Comparison of ENCODE assay signal across 8 cellular contexts in genomic region chr6:130282234-130282995, GRCh38. TPM values are rescaled to one million over a fixed set of nuclear protein-coding genes. Genes with fewer than 3 reads are reported as not detected.
DNase-seq lines count a peak whose midpoint lies in the region; ATAC-seq and TF ChIP-seq lines count a peak whose summit lies in the region.

No MANE protein-coding gene starts in this region.

- H3K9me3 ChIP-seq in naive thymus-derived CD4-positive, alpha-beta T cell (ENCODE audit: control insufficient read depth in 2 of 3, low read length in 3 of 3), result peaks cover 0 to under 1% (median 0%) of the 10 kb centered on the region in 3 experiments

- intact Hi-C loops in naive thymus-derived CD4-positive, alpha-beta T cell (cut with micrococcal nuclease), result loop anchor here (1.0 to 10.0 kb wide), 9 partner anchors 60 to 788 kb away; partner anchors contain the start of gene SAMD3 (in 2 of the 2)

- no peak overlapping the region for H3K4me3 Mint-ChIP-seq in activated CD4-positive, alpha-beta T cell treated with anti-CD3 and anti-CD28 coated beads, Interleukin-2, amount 10 ng/mL, durations not matched to agents 7 days and 5 days
- H3K4me3 Mint-ChIP-seq in naive thymus-derived CD4-positive, alpha-beta T cell, result no peak overlapping the region
- H3K4me3 Mint-ChIP-seq in endothelial cell (ENCODE audit: unreplicated experiment), result no peak overlapping the region

- TF ChIP-seq CTCF in endothelial cell (IDR thresholded peaks at IDR 0.05; ENCODE audit: unreplicated experiment), result no peak

- H3K36me3 ChIP-seq in naive thymus-derived CD4-positive, alpha-beta T cell (ENCODE audit: control insufficient read depth in 2 of 3, insufficient read depth in 3 of 3, low read length in 3 of 3), result no peaks in the 10 kb centered on the region

- no peaks in the 10 kb centered on the region for H3K27me3 Mint-ChIP-seq in activated CD4-positive, alpha-beta T cell treated with anti-CD3 and anti-CD28 coated beads, Interleukin-2, amount 10 ng/mL, durations not matched to agents 7 days and 5 days
- peaks cover 0 to 4% (median 0%) of the 10 kb centered on the region in 5 donors for H3K27me3 Mint-ChIP-seq in naive thymus-derived CD4-positive, alpha-beta T cell
- no peaks in the 10 kb centered on the region for H3K27me3 Mint-ChIP-seq in endothelial cell (ENCODE audit: unreplicated experiment)

- POLR2A ChIA-PET in activated CD4-positive, alpha-beta T cell treated with anti-CD3 and anti-CD28 coated beads, Interleukin-2, amount 10 ng/mL, durations not matched to agents 7 days and 5 days (lab: Charles Lee), result no interaction called here
- POLR2A ChIA-PET in naive thymus-derived CD4-positive, alpha-beta T cell (lab: Charles Lee), result interaction anchor here (0.6 to 1.1 kb wide), 2 partner anchors 147 to 150 kb away, joined by 3 read pairs; no protein-coding TSS in a partner anchor

- peak overlapping the region; percentile 65 for H3K27ac Mint-ChIP-seq in activated CD4-positive, alpha-beta T cell treated with anti-CD3 and anti-CD28 coated beads, Interleukin-2, amount 10 ng/mL, durations not matched to agents 7 days and 5 days
- peak overlapping the region in 6 of 9 donors; percentile 12 to 66 (median 49) for H3K27ac Mint-ChIP-seq in naive thymus-derived CD4-positive, alpha-beta T cell
- H3K27ac Mint-ChIP-seq in endothelial cell (ENCODE audit: unreplicated experiment), result no peak overlapping the region

- H3K4me1 Mint-ChIP-seq in activated CD4-positive, alpha-beta T cell treated with anti-CD3 and anti-CD28 coated beads, Interleukin-2, amount 10 ng/mL, durations not matched to agents 7 days and 5 days, result peaks cover 14% of the 10 kb centered on the region
- H3K4me1 Mint-ChIP-seq in naive thymus-derived CD4-positive, alpha-beta T cell, result peaks cover 7 to 18% (median 14%) of the 10 kb centered on the region in 7 donors
- no peaks in the 10 kb centered on the region for H3K4me1 Mint-ChIP-seq in endothelial cell (ENCODE audit: unreplicated experiment)

- H3K9me3 Mint-ChIP-seq in activated CD4-positive, alpha-beta T cell treated with anti-CD3 and anti-CD28 coated beads, Interleukin-2, amount 10 ng/mL, durations not matched to agents 7 days and 5 days, result peaks cover 8% of the 10 kb centered on the region
- peaks cover 0 to 10% (median 3%) of the 10 kb centered on the region in 11 donors for H3K9me3 Mint-ChIP-seq in naive thymus-derived CD4-positive, alpha-beta T cell
- H3K9me3 Mint-ChIP-seq in endothelial cell (ENCODE audit: unreplicated experiment), result no peaks in the 10 kb centered on the region

- H3K4me3 ChIP-seq in naive thymus-derived CD4-positive, alpha-beta T cell (ENCODE audit: low read length), result no peak overlapping the region

- no peaks in the 10 kb centered on the region for H3K27me3 ChIP-seq in naive thymus-derived CD4-positive, alpha-beta T cell (ENCODE audit: control insufficient read depth in 2 of 2, insufficient read depth in 2 of 2, low read length in 2 of 2)

- CTCF ChIA-PET in activated CD4-positive, alpha-beta T cell treated with anti-CD3 and anti-CD28 coated beads, Interleukin-2, amount 10 ng/mL, durations not matched to agents 7 days and 5 days (lab: Charles Lee), result interaction anchor here (0.7 to 1.5 kb wide), 9 partner anchors 12 to 353 kb away, joined by 3 to 5 read pairs (median 3); partner anchors contain the start of gene SAMD3
- CTCF ChIA-PET in naive thymus-derived CD4-positive, alpha-beta T cell (lab: Charles Lee), result interaction anchor here (0.5 to 2.6 kb wide), 23 partner anchors 11 to 781 kb away, joined by 3 to 25 read pairs (median 4); partner anchors contain the start of gene SAMD3

- no peaks in the 10 kb centered on the region for H3K4me1 ChIP-seq in naive thymus-derived CD4-positive, alpha-beta T cell (ENCODE audit: control insufficient read depth in 2 of 2, insufficient read depth in 2 of 2, low read length in 2 of 2)

- ATAC-seq in HG03175 (IDR thresholded peaks at IDR 0.05; ENCODE audit: unreplicated experiment), result peak; percentile 69
- ATAC-seq in naive thymus-derived CD4-positive, alpha-beta T cell, result peak; percentile 84

- peaks cover 3% of the 10 kb centered on the region for H3K36me3 Mint-ChIP-seq in activated CD4-positive, alpha-beta T cell treated with anti-CD3 and anti-CD28 coated beads, Interleukin-2, amount 10 ng/mL, durations not matched to agents 7 days and 5 days (ENCODE audit: low read depth)
- peaks cover 0 to 10% (median 0%) of the 10 kb centered on the region in 5 donors for H3K36me3 Mint-ChIP-seq in naive thymus-derived CD4-positive, alpha-beta T cell
- no peaks in the 10 kb centered on the region for H3K36me3 Mint-ChIP-seq in endothelial cell (ENCODE audit: low read depth, unreplicated experiment)

- no peak overlapping the region for H3K27ac ChIP-seq in naive thymus-derived CD4-positive, alpha-beta T cell (ENCODE audit: low read depth, low read length)

- DNase-seq in stimulated activated CD4-positive, alpha-beta T cell treated with anti-CD3 and anti-CD28 coated beads, Interleukin-4, amount 100 ng/mL, for 24 hours, result peak; percentile 19
- DNase-seq in stimulated activated CD4-positive, alpha-beta T cell treated with anti-CD3 and anti-CD28 coated beads, Interleukin-2, amount 100 ng/mL, for 48 hours, result no peak
- peak; percentile 67 for DNase-seq in activated CD4-positive, alpha-beta T cell treated with anti-CD3 and anti-CD28 coated beads, Interleukin-2, amount 10 ng/mL, durations not matched to agents 7 days and 5 days
- peak in 7 of 9 donors; percentile 8 to 54 (median 43) for DNase-seq in naive thymus-derived CD4-positive, alpha-beta T cell
- DNase-seq in endothelial cell (ENCODE audit: low spot score) (no peak), DMS153 treated with DMSO at 0.1 percent for 48 hours (lab: John Stamatoyannopoulos, UW; ENCODE audit: unreplicated experiment) (no peak)
- no peak for DNase-seq in activated T-cell treated with anti-CD3 and anti-CD28 coated beads, Interleukin-2, amount 50 U/mL, for 1 hour

RNA-seq across cellular contexts. Expression of gene SAMD3, which starts 59.7 kb away (rescaled TPM):
- 10 to 100 TPM; 49.5 to 50.9 TPM for total RNA-seq in activated CD4-positive, alpha-beta T cell treated with anti-CD3 and anti-CD28 coated beads, Interleukin-2, amount 10 ng/mL, durations not matched to agents 7 days and 5 days
- 10 to 100 TPM; 23.7 to 67.3 (median 40.7) TPM for total RNA-seq in naive thymus-derived CD4-positive, alpha-beta T cell
- polyA plus RNA-seq in naive thymus-derived CD4-positive, alpha-beta T cell, result 10 to 100 TPM; 43.4 to 62.6 TPM
- 1.0 TPM for total RNA-seq in endothelial cell (ENCODE audit: unreplicated experiment)

Comparison
In these comparisons a context has a peak if more than half of its experiments do, and no peak if none do; other contexts are left out.
1. DNase-seq: peak in stimulated activated CD4-positive, alpha-beta T cell treated with anti-CD3 and anti-CD28 coated beads, Interleukin-4, amount 100 ng/mL, for 24 hours (single experiment), activated CD4-positive, alpha-beta T cell treated with anti-CD3 and anti-CD28 coated beads, Interleukin-2, amount 10 ng/mL, durations not matched to agents 7 days and 5 days (single experiment) and naive thymus-derived CD4-positive, alpha-beta T cell (7 of 9); none in stimulated activated CD4-positive, alpha-beta T cell treated with anti-CD3 and anti-CD28 coated beads, Interleukin-2, amount 100 ng/mL, for 48 hours (0 of 2), endothelial cell (single experiment), DMS153 treated with DMSO at 0.1 percent for 48 hours (single experiment) and activated T-cell treated with anti-CD3 and anti-CD28 coated beads, Interleukin-2, amount 50 U/mL, for 1 hour (single experiment).
2. RNA of gene SAMD3, which starts 59.7 kb away (total RNA-seq): 49.5 to 50.9 TPM in activated CD4-positive, alpha-beta T cell treated with anti-CD3 and anti-CD28 coated beads, Interleukin-2, amount 10 ng/mL, durations not matched to agents 7 days and 5 days and 23.7 to 67.3 TPM in naive thymus-derived CD4-positive, alpha-beta T cell; 1.0 TPM in endothelial cell (single experiment); every median in the first group is over 10 times any median in the second.